Comparison of ENCODE assay signal across 27 cellular contexts in the genomic region with DNA sequence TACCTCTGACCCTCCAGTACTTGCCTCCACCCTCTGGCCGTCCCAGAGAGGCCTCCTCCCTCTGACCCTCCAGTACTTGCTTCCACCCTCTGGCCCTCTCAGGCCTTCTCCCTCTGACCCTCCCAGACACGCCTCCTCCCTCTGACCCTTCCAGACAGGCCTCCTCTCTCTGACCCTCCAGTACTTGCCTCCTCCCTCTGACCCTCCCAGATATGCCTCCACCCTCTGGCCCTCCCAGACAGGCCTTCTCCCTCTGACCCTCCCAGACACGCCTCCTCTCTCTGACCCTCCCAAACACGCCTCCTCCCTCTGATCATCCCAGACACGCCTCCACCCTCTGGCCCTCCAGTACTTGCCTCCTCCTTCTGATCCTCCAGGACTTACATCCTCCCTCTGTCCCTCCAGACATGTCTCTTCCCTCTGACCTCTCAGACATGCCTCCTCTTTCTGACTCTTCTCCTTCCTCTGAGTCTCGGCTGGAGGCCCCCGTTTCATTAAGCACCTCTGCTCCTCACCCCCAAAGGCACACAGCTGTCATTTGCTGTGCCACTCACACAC.
"Had no signal": no experiment of that assay in that cellular context is flagged by ENCODE, and none has a peak within 500 bp of the region (broad histone marks: within the 10 kb centered on the region; RNA-seq: fewer than 3 reads in every experiment).

No MANE protein-coding gene starts in this region.

- H3K4me2 ChIP-seq: neural progenitor cell, smooth muscle cell had no signal

- H3K36me3 ChIP-seq: left ventricle myocardium inferior, neural progenitor cell, pancreas, prostate gland, sigmoid colon, stomach, thyroid gland, transverse colon, upper lobe of left lung, vagina had no signal

- H3K4me1 ChIP-seq: left ventricle myocardium inferior, pancreas, prostate gland, sigmoid colon, stomach, testis, thyroid gland, transverse colon, upper lobe of left lung, vagina had no signal

- H2AFZ ChIP-seq: neural progenitor cell had no signal

- DNase-seq: hypothalamus; islet precursor cell; left ventricle myocardium inferior; mesendoderm; naive B cell; natural killer cell; nephron progenitor cell; pancreas; retina; right cardiac atrium; sigmoid colon; stimulated activated CD4-positive, alpha-beta T cell treated with anti-CD3 and anti-CD28 coated beads, Interleukin-1b, Interleukin-23, amount 100 ng/mL, for 48 hours; stimulated activated CD4-positive, alpha-beta T cell treated with anti-CD3 and anti-CD28 coated beads, Interleukin-2, amount 100 ng/mL, for 48 hours; stimulated activated CD4-positive, alpha-beta T cell treated with anti-CD3 and anti-CD28 coated beads, Interleukin-4, amount 100 ng/mL, for 4 hours; stimulated activated CD8-positive, alpha-beta memory T cell treated with anti-CD3 and anti-CD28 coated beads, Interleukin-4, amount 100 ng/mL, for 48 hours; stimulated activated naive CD8-positive, alpha-beta T cell treated with anti-CD3 and anti-CD28 coated beads, Interleukin-15, Interleukin-2, amounts not matched to agents 100 U/mL and 50 U/mL, for 24 hours; stomach; testis; thyroid gland; transverse colon; upper lobe of left lung had no signal

- H3K9ac ChIP-seq: neural progenitor cell had no signal

- H3K27ac ChIP-seq: left ventricle myocardium inferior, pancreas, prostate gland, sigmoid colon, stomach, testis, thyroid gland, transverse colon, upper lobe of left lung, vagina had no signal

- H3K4me3 ChIP-seq: left ventricle myocardium inferior, lung, neural progenitor cell, pancreas, prostate gland, sigmoid colon, smooth muscle cell, stomach, testis, thyroid gland, transverse colon, upper lobe of left lung, vagina had no signal

- H3K27me3 ChIP-seq: neural progenitor cell, pancreas, testis, thyroid gland, transverse colon, upper lobe of left lung, vagina had no signal

- FAIRE-seq: pancreas had no signal

- ATAC-seq: natural killer cell; pancreas; right cardiac atrium; stimulated activated memory B cell treated with anti-CD40 and anti-IgM and Interleukin-4, amounts not matched to agents 10 μg/mL and 1 μg/mL and 100 μg/mL, for 72 hours; stimulated activated naive CD8-positive, alpha-beta T cell treated with anti-CD3 and anti-CD28 coated beads, Interleukin-15, Interleukin-2, amounts not matched to agents 100 U/mL and 50 U/mL, for 24 hours had no signal

- H3K9me3 ChIP-seq: pancreas, prostate gland, sigmoid colon, testis, thyroid gland, transverse colon, upper lobe of left lung, vagina had no signal
